ENCODE assay signal across 17 cellular contexts in genomic region chr14:96508900-96509299, GRCh38. TPM values are rescaled to one million over a fixed set of nuclear protein-coding genes. Genes with fewer than 3 reads are reported as not detected.
A peak's percentile ranks its signal among the peaks of the same experiment; 100 is the strongest.
DNase-seq lines count a peak whose midpoint lies in the region; ATAC-seq and TF ChIP-seq lines count a peak whose summit lies in the region.
"Had no signal": no experiment of that assay in that cellular context is flagged by ENCODE, and none has a peak within 500 bp of the region (broad histone marks: within the 10 kb centered on the region; RNA-seq: fewer than 3 reads in every experiment).

No MANE protein-coding gene starts in this region.

- H3K27ac ChIP-seq in CD4-positive, CD25-positive, alpha-beta regulatory T cell (ENCODE audit: insufficient read depth, low read length, poor library complexity, severe bottlenecking) = no peak overlapping the region
- no peak overlapping the region for H3K27ac ChIP-seq in ascending aorta
- H3K27ac ChIP-seq: colonic mucosa, esophagus squamous epithelium, left lung, neural progenitor cell, right lobe of liver had no signal

- H3K4me3 Mint-ChIP-seq in CD4-positive, CD25-positive, alpha-beta regulatory T cell = peak overlapping the region in 3 of 4 donors; percentile 29 to 62 (median 55)
- H3K4me3 Mint-ChIP-seq in activated naive CD4-positive, alpha-beta T cell treated with anti-CD3 and anti-CD28 coated beads for 36 hours = no peak overlapping the region
- H3K4me3 Mint-ChIP-seq: neural progenitor cell had no signal

- no peaks in the 10 kb centered on the region for H3K27me3 ChIP-seq in CD4-positive, CD25-positive, alpha-beta regulatory T cell (ENCODE audit: control insufficient read depth, insufficient read depth, low read length)
- no peaks in the 10 kb centered on the region for H3K27me3 ChIP-seq in ascending aorta
- H3K27me3 ChIP-seq: BE2C, colonic mucosa, esophagus squamous epithelium, left lung, neural progenitor cell, right lobe of liver had no signal

- no peaks in the 10 kb centered on the region for H3K36me3 Mint-ChIP-seq in CD4-positive, CD25-positive, alpha-beta regulatory T cell
- peaks cover 15% of the 10 kb centered on the region for H3K36me3 Mint-ChIP-seq in activated naive CD4-positive, alpha-beta T cell treated with anti-CD3 and anti-CD28 coated beads for 36 hours (ENCODE audit: low read depth)

- peaks cover 78% of the 10 kb centered on the region for H3K4me1 ChIP-seq in CD4-positive, CD25-positive, alpha-beta regulatory T cell (ENCODE audit: control insufficient read depth, insufficient read depth, low read length, poor library complexity, severe bottlenecking)
- H3K4me1 ChIP-seq in ascending aorta = peaks cover 2 to 28% of the 10 kb centered on the region in 2 donors
- H3K4me1 ChIP-seq: BE2C had no signal

- H3K27me3 Mint-ChIP-seq in CD4-positive, CD25-positive, alpha-beta regulatory T cell = no peaks in the 10 kb centered on the region
- no peaks in the 10 kb centered on the region for H3K27me3 Mint-ChIP-seq in activated naive CD4-positive, alpha-beta T cell treated with anti-CD3 and anti-CD28 coated beads for 36 hours (ENCODE audit: low read depth)
- H3K27me3 Mint-ChIP-seq: activated naive CD8-positive, alpha-beta T cell treated with anti-CD3 and anti-CD28 coated beads, Interleukin-2, amount 50 U/mL, for 24 hours had no signal

- H3K27ac Mint-ChIP-seq in CD4-positive, CD25-positive, alpha-beta regulatory T cell = peak overlapping the region; percentile 26 to 76 (median 71)
- H3K27ac Mint-ChIP-seq in activated naive CD4-positive, alpha-beta T cell treated with anti-CD3 and anti-CD28 coated beads for 36 hours = no peak overlapping the region
- H3K27ac Mint-ChIP-seq: activated naive CD8-positive, alpha-beta T cell treated with anti-CD3 and anti-CD28 coated beads, Interleukin-2, amount 50 U/mL, for 24 hours; neural progenitor cell had no signal

- no peaks in the 10 kb centered on the region for H3K9me3 ChIP-seq in CD4-positive, CD25-positive, alpha-beta regulatory T cell (ENCODE audit: control insufficient read depth in 2 of 2, low read length in 2 of 2)
- no peaks in the 10 kb centered on the region for H3K9me3 ChIP-seq in ascending aorta
- H3K9me3 ChIP-seq: BE2C, colonic mucosa, esophagus squamous epithelium, left lung, right lobe of liver had no signal

- no peak for TF ChIP-seq CTCF in ascending aorta (IDR thresholded peaks at IDR 0.05)

- intact Hi-C loops in ascending aorta (cut with DNase I) = loop anchor here (10.0 kb wide), 1 partner anchor 974 kb away; the partner anchor contains the start of gene GLRX5
- intact Hi-C loops in activated naive CD4-positive, alpha-beta T cell treated with anti-CD3 and anti-CD28 coated beads for 36 hours (cut with micrococcal nuclease) = no loop called here

- in situ Hi-C loops in SK-MEL-5 (cut with HindIII; ENCODE audit: low pct_unique_long_range_greater_than_20kb, low sequenced_read_pairs) = no loop called here

- peaks cover 66 to 92% (median 82%) of the 10 kb centered on the region in 4 donors for H3K4me1 Mint-ChIP-seq in CD4-positive, CD25-positive, alpha-beta regulatory T cell
- peaks cover 83% of the 10 kb centered on the region for H3K4me1 Mint-ChIP-seq in activated naive CD4-positive, alpha-beta T cell treated with anti-CD3 and anti-CD28 coated beads for 36 hours (ENCODE audit: low read depth)

- ATAC-seq in CD4-positive, CD25-positive, alpha-beta regulatory T cell (ENCODE audit: low read depth in 2 of 2) = no peak
- peak; percentile 5 for ATAC-seq in GM18907 (IDR thresholded peaks at IDR 0.05; ENCODE audit: unreplicated experiment)
- ATAC-seq: left lung had no signal

- DNase-seq in CD4-positive, CD25-positive, alpha-beta regulatory T cell = no peak
- peak; percentile 9 for DNase-seq in SK-MEL-5 (ENCODE audit: low read depth, low spot score)
- DNase-seq in kidney tubule cell (ENCODE audit: low spot score) = peak; percentile 51
- DNase-seq in NCI-H446 treated with DMSO at 0.1 percent for 48 hours (lab: John Stamatoyannopoulos, UW) = no peak
- no peak for DNase-seq in ascending aorta (ENCODE audit: low spot score in 2 of 2)
- DNase-seq in activated naive CD4-positive, alpha-beta T cell treated with anti-CD3 and anti-CD28 coated beads for 36 hours = no peak
- DNase-seq in NOMO-1 treated with DMSO at 0.1 percent for 48 hours (lab: John Stamatoyannopoulos, UW; ENCODE audit: unreplicated experiment) = no peak
- DNase-seq: activated naive CD8-positive, alpha-beta T cell treated with anti-CD3 and anti-CD28 coated beads, Interleukin-2, amount 50 U/mL, for 24 hours; BE2C; colonic mucosa; esophagus squamous epithelium; hypothalamus; left lung; right lobe of liver; stimulated activated CD4-positive, alpha-beta T cell treated with anti-CD3 and anti-CD28 coated beads, Interleukin-2, amount 100 ng/mL, for 48 hours had no signal

- H3K9me3 Mint-ChIP-seq in CD4-positive, CD25-positive, alpha-beta regulatory T cell = no peaks in the 10 kb centered on the region
- H3K9me3 Mint-ChIP-seq in activated naive CD4-positive, alpha-beta T cell treated with anti-CD3 and anti-CD28 coated beads for 36 hours = no peaks in the 10 kb centered on the region
- H3K9me3 Mint-ChIP-seq: activated naive CD8-positive, alpha-beta T cell treated with anti-CD3 and anti-CD28 coated beads, Interleukin-2, amount 50 U/mL, for 24 hours had no signal

- CTCF ChIA-PET in activated naive CD4-positive, alpha-beta T cell treated with anti-CD3 and anti-CD28 coated beads for 36 hours (lab: Charles Lee) = no interaction called here

- H3K36me3 ChIP-seq in CD4-positive, CD25-positive, alpha-beta regulatory T cell (ENCODE audit: control insufficient read depth, insufficient read depth, low read length) = peaks cover 2% of the 10 kb centered on the region
- no peaks in the 10 kb centered on the region for H3K36me3 ChIP-seq in ascending aorta
- H3K36me3 ChIP-seq: BE2C, colonic mucosa, esophagus squamous epithelium, left lung, neural progenitor cell, right lobe of liver had no signal

- H3K4me3 ChIP-seq in CD4-positive, CD25-positive, alpha-beta regulatory T cell (ENCODE audit: low read depth, low read length) = peak overlapping the region; percentile 30
- no peak overlapping the region for H3K4me3 ChIP-seq in ascending aorta
- H3K4me3 ChIP-seq: colonic mucosa, esophagus squamous epithelium, left lung, neural progenitor cell, right lobe of liver had no signal

RNA-seq across cellular contexts. Expression of gene PAPOLA, which starts 6.7 kb away (rescaled TPM):
- 189 TPM for total RNA-seq in CD4-positive, CD25-positive, alpha-beta regulatory T cell
- 10 to 100 TPM; 57.9 to 75.2 (median 60.1) TPM for polyA plus RNA-seq in CD4-positive, CD25-positive, alpha-beta regulatory T cell
- total RNA-seq in SK-MEL-5 (2014; rRNA removed; shearing (Covaris generic)) = 118 and 120 TPM in 2 replicates
- polyA plus RNA-seq in SK-MEL-5 (2015; cell fraction: cytosol; rRNA removed) = 118 and 150 TPM in 2 replicates
- polyA plus RNA-seq in SK-MEL-5 (2015; cell fraction: nucleus; rRNA removed) = 193 and 214 TPM in 2 replicates
- total RNA-seq in ascending aorta = 64.2 TPM
- 100 to 1,000 TPM; 162 to 181 TPM for total RNA-seq in activated naive CD4-positive, alpha-beta T cell treated with anti-CD3 and anti-CD28 coated beads for 36 hours

Comparison
In these comparisons a context has a peak if more than half of its experiments do, and no peak if none do; other contexts are left out.
1. DNase-seq: peak in SK-MEL-5 (single experiment) and kidney tubule cell (single experiment); none in CD4-positive, CD25-positive, alpha-beta regulatory T cell (0 of 3), NCI-H446 treated with DMSO at 0.1 percent for 48 hours (single experiment), ascending aorta (0 of 2), activated naive CD4-positive, alpha-beta T cell treated with anti-CD3 and anti-CD28 coated beads for 36 hours (single experiment) and NOMO-1 treated with DMSO at 0.1 percent for 48 hours (single experiment).